Comparison of ENCODE assay signal across 2 cellular contexts in the genomic region with DNA sequence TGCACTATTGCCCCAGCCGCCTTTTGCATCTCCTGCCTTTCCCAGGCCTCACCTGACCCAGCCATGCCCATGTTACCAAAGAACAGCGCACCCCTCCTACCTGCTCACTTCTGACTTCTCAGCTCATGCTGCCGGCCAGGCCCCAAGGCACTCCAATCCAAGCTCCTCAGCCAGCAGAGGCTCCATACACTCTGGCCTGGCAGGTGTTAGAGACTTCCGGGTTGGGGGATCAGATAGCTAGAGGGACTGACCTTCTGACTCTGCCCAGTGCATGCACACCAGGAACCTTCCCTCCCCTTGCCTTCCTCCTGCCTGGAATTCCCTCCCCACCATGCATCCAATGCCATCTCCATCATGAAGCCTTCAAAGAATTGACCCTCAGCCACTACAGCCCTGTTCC.
A peak's percentile ranks its signal among the peaks of the same experiment; 100 is the strongest.
TF ChIP-seq lines count a peak whose summit lies in the region.

No MANE protein-coding gene starts in this region.

TF ChIP-seq in IMR-90, 13 proteins besides CTCF, POLR2A, EP300 and RAD21:
- TF ChIP-seq NFE2L2 (IDR thresholded peaks at IDR 0.05; ENCODE audit: low read depth, low read length) (no peak), MXI1 (IDR thresholded peaks at IDR 0.05; ENCODE audit: borderline replicate concordance, low read depth, low read length) (no peak), CEBPB (IDR thresholded peaks at IDR 0.05; ENCODE audit: low read depth, low read length) (no peak), RCOR1 (IDR thresholded peaks at IDR 0.05; ENCODE audit: insufficient replicate concordance, low read length) (no peak), RFX5 (IDR thresholded peaks at IDR 0.05; ENCODE audit: low read depth, low read length) (no peak), SMC3 (IDR thresholded peaks at IDR 0.05; ENCODE audit: low read depth, low read length) (no peak), FOS (IDR thresholded peaks at IDR 0.05; ENCODE audit: low read depth, low read length) (no peak), CHD1 (IDR thresholded peaks at IDR 0.05; ENCODE audit: low read depth, low read length) (no peak), BHLHE40 (IDR thresholded peaks at IDR 0.05; ENCODE audit: low read depth, low read length) (no peak), MAFK (IDR thresholded peaks at IDR 0.05; ENCODE audit: low read depth, low read length) (no peak)
- TF ChIP-seq, protein P1, sequence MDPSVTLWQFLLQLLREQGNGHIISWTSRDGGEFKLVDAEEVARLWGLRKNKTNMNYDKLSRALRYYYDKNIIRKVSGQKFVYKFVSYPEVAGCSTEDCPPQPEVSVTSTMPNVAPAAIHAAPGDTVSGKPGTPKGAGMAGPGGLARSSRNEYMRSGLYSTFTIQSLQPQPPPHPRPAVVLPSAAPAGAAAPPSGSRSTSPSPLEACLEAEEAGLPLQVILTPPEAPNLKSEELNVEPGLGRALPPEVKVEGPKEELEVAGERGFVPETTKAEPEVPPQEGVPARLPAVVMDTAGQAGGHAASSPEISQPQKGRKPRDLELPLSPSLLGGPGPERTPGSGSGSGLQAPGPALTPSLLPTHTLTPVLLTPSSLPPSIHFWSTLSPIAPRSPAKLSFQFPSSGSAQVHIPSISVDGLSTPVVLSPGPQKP (IDR thresholded peaks at IDR 0.05; ENCODE audit: borderline replicate concordance, low read depth, low read length), result no peak
- TF ChIP-seq, protein P2, sequence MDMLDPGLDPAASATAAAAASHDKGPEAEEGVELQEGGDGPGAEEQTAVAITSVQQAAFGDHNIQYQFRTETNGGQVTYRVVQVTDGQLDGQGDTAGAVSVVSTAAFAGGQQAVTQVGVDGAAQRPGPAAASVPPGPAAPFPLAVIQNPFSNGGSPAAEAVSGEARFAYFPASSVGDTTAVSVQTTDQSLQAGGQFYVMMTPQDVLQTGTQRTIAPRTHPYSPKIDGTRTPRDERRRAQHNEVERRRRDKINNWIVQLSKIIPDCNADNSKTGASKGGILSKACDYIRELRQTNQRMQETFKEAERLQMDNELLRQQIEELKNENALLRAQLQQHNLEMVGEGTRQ (IDR thresholded peaks at IDR 0.05; ENCODE audit: low read depth, low read length), result no peak

TF ChIP-seq in K562, 482 proteins besides CTCF, POLR2A, EP300 and RAD21:
- TF ChIP-seq C11orf30 (IDR thresholded peaks at IDR 0.05; ENCODE audit: low read depth), result no peak
- TF ChIP-seq ELF1 (tag; IDR thresholded peaks at IDR 0.05), result peak; percentile 74
